In genomic region chr2:97656129-97656755, GRCh38 we compare ENCODE assay signal across 21 cellular contexts. TPM values are rescaled to one million over a fixed set of nuclear protein-coding genes. Genes with fewer than 3 reads are reported as not detected.
DNase-seq lines count a peak whose midpoint lies in the region; ATAC-seq and TF ChIP-seq lines count a peak whose summit lies in the region.
"Had no signal": no experiment of that assay in that cellular context is flagged by ENCODE, and none has a peak within 500 bp of the region (broad histone marks: within the 10 kb centered on the region; RNA-seq: fewer than 3 reads in every experiment).

No MANE protein-coding gene starts in this region.

- 93 to 97% (median 95%) methylated on average over 5 to 7 of the region's 7 CpGs for WGBS in heart left ventricle, 4 donors

- DNase-seq in Right ventricle myocardium inferior (ENCODE audit: missing footprints) (no peak), heart left ventricle (no peak), coronary artery (ENCODE audit: low spot score) (peak; percentile 53), LoVo (ENCODE audit: low spot score) (no peak)
- DNase-seq: Calu3; CD4-positive, alpha-beta memory T cell; HCEC 1CT; KG1; NCI-H1048; NCI-H1436 treated with DMSO at 0.1 percent for 48 hours; NCI-H2029 treated with DMSO at 0.1 percent for 48 hours; NCI-H2171 treated with DMSO at 0.1 percent for 48 hours; NCI-H774; PC-3 had no signal

- intact Hi-C loops in Right ventricle myocardium inferior (cut with DNase I): loop anchor here (5.0 kb wide), 1 partner anchor 896 kb away; no protein-coding TSS in a partner anchor
- intact Hi-C loops in heart left ventricle (cut with DNase I): no loop called here

- H3K4me3 ChIP-seq in heart left ventricle (no peak overlapping the region), coronary artery (no peak overlapping the region)
- H3K4me3 ChIP-seq: SJSA1 had no signal

- H3K9me3 ChIP-seq in heart left ventricle: peaks cover 0 to 16% (median 1%) of the 10 kb centered on the region in 12 donors
- H3K9me3 ChIP-seq: SJSA1 had no signal

- H3K27me3 ChIP-seq in heart left ventricle: no peaks in the 10 kb centered on the region
- H3K27me3 ChIP-seq: SJSA1 had no signal

- no peak overlapping the region for H3K27ac ChIP-seq in heart left ventricle
- H3K27ac ChIP-seq in coronary artery: no peak overlapping the region
- H3K27ac ChIP-seq: HL-60, SJSA1 had no signal

- no peak for TF ChIP-seq POLR2A in heart left ventricle (IDR thresholded peaks at IDR 0.05)

- ATAC-seq in Right ventricle myocardium inferior (peak; percentile 14), heart left ventricle (no peak), HG03139 (IDR thresholded peaks at IDR 0.05; ENCODE audit: unreplicated experiment) (no peak), HG02623 (IDR thresholded peaks at IDR 0.05; ENCODE audit: unreplicated experiment) (no peak)
- ATAC-seq: PC-3 had no signal

- peaks cover 0 to 60% (median 47%) of the 10 kb centered on the region in 9 donors for H3K36me3 ChIP-seq in heart left ventricle

- peaks cover 1 to 12% (median 8%) of the 10 kb centered on the region in 12 donors for H3K4me1 ChIP-seq in heart left ventricle

- TF ChIP-seq CTCF in heart left ventricle (IDR thresholded peaks at IDR 0.05) (no peak), coronary artery (IDR thresholded peaks at IDR 0.05) (no peak)

RNA-seq across cellular contexts. Expression of gene ACTR1B, which starts 7.6 kb away (rescaled TPM):
- total RNA-seq in Right ventricle myocardium inferior (60.3 TPM), heart left ventricle (10 to 100 TPM; 62.1 to 84.1 (median 74.9) TPM)
- polyA plus RNA-seq in heart left ventricle: 10 to 100 TPM; 48.7 to 94.9 TPM

RNA-seq across cellular contexts. Expression of gene COX5B, which starts 10.4 kb away (rescaled TPM):
- total RNA-seq in Right ventricle myocardium inferior (1,345 TPM), heart left ventricle (1,000 to 10,000 TPM in 7 of 9 donors, 100 to 1,000 TPM in 2; 745 to 2,539 (median 1,214) TPM)
- polyA plus RNA-seq in heart left ventricle: 1,000 to 10,000 TPM; 1,226 to 4,214 TPM

RNA-seq across cellular contexts. Expression of gene C2orf92, which starts 13.3 kb away (rescaled TPM):
- total RNA-seq in Right ventricle myocardium inferior (1.1 TPM), heart left ventricle (1 to 10 TPM; 1.7 to 3.9 (median 2.4) TPM)
- 10 to 100 TPM in 1 of 2 donors, under 1 TPM in 1; 0.89 to 11.0 TPM for polyA plus RNA-seq in heart left ventricle
- polyA plus RNA-seq: CD4-positive, alpha-beta memory T cell had no signal

RNA-seq across cellular contexts. Expression of gene ZAP70, which starts 57.1 kb away (rescaled TPM):
- total RNA-seq in Right ventricle myocardium inferior (1.6 TPM), heart left ventricle (10 to 100 TPM in 1 of 9 donors, 1 to 10 TPM in 2, under 1 TPM in 5, not detected in 1; 0.16 to 13.5 (median 0.87) TPM)
- polyA plus RNA-seq in heart left ventricle: under 1 TPM; 0.58 to 0.65 TPM
- total RNA-seq: A172, Calu3, M059J, NCI-H460, PC-3, SJSA1 had no signal
